In the genomic region with DNA sequence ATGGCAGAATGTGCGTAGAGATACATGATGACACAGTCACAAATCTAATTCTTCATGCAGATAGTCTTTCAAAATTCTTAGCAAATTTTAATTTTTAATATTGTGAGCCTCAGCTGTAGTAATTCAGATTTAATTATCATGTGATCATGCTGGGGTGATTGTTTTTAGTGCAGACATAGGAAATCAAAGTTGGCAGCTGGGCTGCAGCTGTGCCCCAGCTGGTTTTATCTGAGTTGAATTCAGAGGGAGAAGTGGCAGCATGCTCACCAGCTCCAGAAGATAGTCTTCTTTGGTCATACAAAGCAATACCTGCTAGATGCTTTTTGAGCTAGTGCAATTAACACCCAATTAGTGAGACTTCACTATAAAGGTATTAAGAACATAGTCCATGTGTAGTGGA, we compare ENCODE assay signal across 17 cellular contexts.
A peak's percentile ranks its signal among the peaks of the same experiment; 100 is the strongest.
DNase-seq lines count a peak whose midpoint lies in the region; TF ChIP-seq lines count a peak whose summit lies in the region.
"Had no signal": no experiment of that assay in that cellular context is flagged by ENCODE, and none has a peak within 500 bp of the region (broad histone marks: within the 10 kb centered on the region; RNA-seq: fewer than 3 reads in every experiment).

No MANE protein-coding gene starts in this region.

- peaks cover 51% of the 10 kb centered on the region for H3K4me1 ChIP-seq in A673 (ENCODE audit: insufficient read depth, low read length, poor library complexity, severe bottlenecking)
- H3K4me1 ChIP-seq in SJCRH30: peaks cover 34% of the 10 kb centered on the region

- POLR2A ChIA-PET in A673 (lab: Charles Lee; ENCODE audit: low non-redundant PET): interaction anchor here (0.6 kb wide), 1 partner anchor 11 kb away, joined by 4 read pairs; no protein-coding TSS in a partner anchor

- no peaks in the 10 kb centered on the region for H3K27me3 ChIP-seq in A673 (replicated peaks; ENCODE audit: insufficient read depth, low read depth, low read length, poor library complexity)
- no peaks in the 10 kb centered on the region for H3K27me3 ChIP-seq in SJCRH30

- H3K36me3 ChIP-seq in A673 (ENCODE audit: insufficient read depth, low read length, poor library complexity, severe bottlenecking): no peaks in the 10 kb centered on the region
- H3K36me3 ChIP-seq in SJCRH30: no peaks in the 10 kb centered on the region

- peaks cover 48% of the 10 kb centered on the region for H3K4me1 Mint-ChIP-seq in mesothelial cell of epicardium

- H3K4me3 Mint-ChIP-seq in mesothelial cell of epicardium: no peak overlapping the region
- H3K4me3 Mint-ChIP-seq: H9 had no signal

- H3K9me3 Mint-ChIP-seq in mesothelial cell of epicardium: peaks cover 7% of the 10 kb centered on the region
- H3K9me3 Mint-ChIP-seq: H9 had no signal

- no peaks in the 10 kb centered on the region for H3K9me3 ChIP-seq in A673 (ENCODE audit: low read depth, low read length, poor library complexity, severe bottlenecking)
- no peaks in the 10 kb centered on the region for H3K9me3 ChIP-seq in SJCRH30 (replicated peaks)
- H3K9me3 ChIP-seq: SK-N-SH had no signal

- H3K27ac ChIP-seq in A673 (ENCODE audit: low read depth, low read length, poor library complexity, severe bottlenecking): peak overlapping the region; percentile 69
- peak overlapping the region; percentile 63 for H3K27ac ChIP-seq in SJCRH30
- H3K27ac ChIP-seq: C4-2B had no signal

- peaks cover 3% of the 10 kb centered on the region for H3K36me3 Mint-ChIP-seq in mesothelial cell of epicardium

- no peaks in the 10 kb centered on the region for H3K27me3 Mint-ChIP-seq in mesothelial cell of epicardium (ENCODE audit: low read depth)

- H3K4me3 ChIP-seq in A673 (ENCODE audit: low read depth, low read length, poor library complexity, severe bottlenecking) (no peak overlapping the region), SJCRH30 (no peak overlapping the region)

- intact Hi-C loops in A673 (cut with micrococcal nuclease; ENCODE audit: unreplicated experiment): loop anchor here (2.0 kb wide), 1 partner anchor 40 kb away; no protein-coding TSS in a partner anchor

- H3K27ac Mint-ChIP-seq in mesothelial cell of epicardium: peak overlapping the region; percentile 73

- BruUV-seq in A673 (replicated peaks; lab: Mats Ljungman, UMichigan): no TSS peak

- CTCF ChIA-PET in A673 (lab: Charles Lee): no interaction called here

- TF ChIP-seq CTCF in A673 (conservative IDR thresholded peaks at IDR 0.05; ENCODE audit: low read depth, low read length) (no peak), mesothelial cell of epicardium (IDR thresholded peaks at IDR 0.05; ENCODE audit: unreplicated experiment) (no peak)

- DNase-seq in A673 (ENCODE audit: low spot score): no peak
- DNase-seq in COLO668 (lab: John Stamatoyannopoulos, UW; ENCODE audit: unreplicated experiment): peak; percentile 15
- DNase-seq in SJCRH30: peak in 1 of 2 experiments; percentile 36
- no peak for DNase-seq in mesothelial cell of epicardium (ENCODE audit: low spot score in 2 of 2, unreplicated experiment in 2 of 2)
- no peak for DNase-seq in HCEC 1CT
- DNase-seq in stimulated activated CD4-positive, alpha-beta T cell treated with anti-CD3 and anti-CD28 coated beads, Interleukin-4, amount 100 ng/mL, for 4 hours: no peak
- no peak for DNase-seq in NCI-H345 (lab: John Stamatoyannopoulos, UW)
- DNase-seq: AML-193; DND-41; H9; NCI-H1105 treated with DMSO at 0.1 percent for 48 hours; NCI-H187; NCI-H510A; NK-92 treated with Interleukin-12 subunit alpha and Interleukin-12 subunit beta, amount 100 ng/mL, for 24 hours; Right ventricle myocardium superior; SK-N-SH had no signal
